9 cellular contexts compared by ENCODE assay signal in the genomic region with DNA sequence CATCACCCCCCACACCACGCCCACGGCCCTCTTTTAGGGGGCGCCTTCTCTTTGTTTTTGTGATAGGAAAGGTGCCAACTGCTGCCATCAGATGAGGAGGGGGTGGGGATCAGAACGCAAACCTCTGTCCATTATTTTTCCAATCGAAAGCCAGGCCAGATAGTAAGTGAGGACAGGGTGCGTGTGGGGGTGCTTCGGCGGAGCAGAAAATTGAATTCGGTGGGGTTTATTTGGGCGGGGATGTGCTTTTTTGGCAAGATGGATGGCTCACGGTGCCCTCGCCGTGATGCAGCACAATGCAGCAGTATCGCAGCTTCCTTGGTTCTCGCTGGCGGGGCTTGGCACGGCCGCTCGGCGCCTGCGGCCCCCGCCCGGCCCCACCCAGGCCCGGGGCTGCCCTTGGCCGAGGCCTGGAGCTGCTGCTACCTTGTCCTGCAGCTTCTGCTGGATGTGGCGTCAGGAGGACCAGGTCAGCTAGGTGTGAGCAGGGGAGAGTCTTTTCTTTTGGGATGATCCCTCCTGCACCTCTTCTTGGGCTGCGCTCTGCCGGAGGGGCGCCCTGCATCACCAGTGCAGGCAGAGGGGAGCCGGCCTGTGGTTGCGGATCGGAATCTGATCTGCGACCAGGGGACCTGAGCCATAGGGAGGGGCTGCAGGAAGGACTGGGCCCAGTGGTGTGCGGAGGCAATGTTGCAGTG. TPM values are rescaled to one million over a fixed set of nuclear protein-coding genes. Genes with fewer than 3 reads are reported as not detected.
DNase-seq lines count a peak whose midpoint lies in the region; ATAC-seq, FAIRE-seq and TF ChIP-seq lines count a peak whose summit lies in the region.
"Had no signal": no experiment of that assay in that cellular context is flagged by ENCODE, and none has a peak within 500 bp of the region (broad histone marks: within the 10 kb centered on the region; RNA-seq: fewer than 3 reads in every experiment).

No MANE protein-coding gene starts in this region.

- H3K27me3 ChIP-seq in CD8-positive, alpha-beta memory T cell (ENCODE audit: insufficient read depth, low read length, poor library complexity, severe bottlenecking) = peaks cover 31% of the 10 kb centered on the region
- H3K27me3 ChIP-seq in SK-N-SH (ENCODE audit: insufficient read depth) (no peaks in the 10 kb centered on the region), mesenchymal stem cell (ENCODE audit: control insufficient read depth in 1 of 2, insufficient read depth in 1 of 2, low read length in 2 of 2) (no peaks in the 10 kb centered on the region)

- peaks cover 45 to 66% of the 10 kb centered on the region in 2 donors for H3K27me3 Mint-ChIP-seq in CD8-positive, alpha-beta memory T cell
- H3K27me3 Mint-ChIP-seq in type B pancreatic cell = peaks cover 35% of the 10 kb centered on the region

- H2BK120ac ChIP-seq in mesenchymal stem cell (ENCODE audit: low read depth, low read length) = no peak overlapping the region

- peak overlapping the region; percentile 19 for H4K91ac ChIP-seq in mesenchymal stem cell (ENCODE audit: low read length)

- H3K9me2 ChIP-seq in SK-N-SH = no peaks in the 10 kb centered on the region

- peaks cover 46% of the 10 kb centered on the region for H4K20me1 ChIP-seq in SK-N-SH (ENCODE audit: insufficient read depth)

- H2AK5ac ChIP-seq in mesenchymal stem cell (ENCODE audit: low read length, severe bottlenecking) = no peak overlapping the region

- TF ChIP-seq CTCF in SK-N-SH (IDR thresholded peaks at IDR 0.05) = no peak
- no peak for TF ChIP-seq CTCF in type B pancreatic cell (conservative IDR thresholded peaks at IDR 0.05)

- no peak for TF ChIP-seq EP300 in SK-N-SH (IDR thresholded peaks at IDR 0.05; ENCODE audit: borderline replicate concordance in 1 of 2, low read depth in 1 of 2, low read length in 1 of 2)

- H3K27ac ChIP-seq in CD8-positive, alpha-beta memory T cell (ENCODE audit: low read depth, low read length) = no peak overlapping the region
- H3K27ac ChIP-seq in SK-N-SH (ENCODE audit: low read depth in 2 of 2, low read length in 1 of 2) (peak overlapping the region; percentile 70 to 88), mesenchymal stem cell (ENCODE audit: low read length, poor library complexity, severe bottlenecking) (peak overlapping the region; percentile 67)

- H2BK5ac ChIP-seq in mesenchymal stem cell (ENCODE audit: low read depth, low read length, poor library complexity, severe bottlenecking) = peak overlapping the region; percentile 84

- WGBS in SK-N-SH (ENCODE audit: low lambda C conversion rate) = 0% methylated on average over 31 of the region's 34 CpGs
- 0% methylated on average over 31 of the region's 34 CpGs for WGBS in mesenchymal stem cell

- H3K79me2 ChIP-seq in SK-N-SH (ENCODE audit: insufficient read depth) = peaks cover 55% of the 10 kb centered on the region

- peak overlapping the region; percentile 1 to 79 for H3K23ac ChIP-seq in mesenchymal stem cell (ENCODE audit: low read length in 2 of 2)

- peaks cover 0 to 6% (median 2%) of the 10 kb centered on the region in 3 donors for H3K36me3 Mint-ChIP-seq in CD8-positive, alpha-beta memory T cell
- H3K36me3 Mint-ChIP-seq in type B pancreatic cell = peaks cover 8% of the 10 kb centered on the region

- H3F3A ChIP-seq in SK-N-SH (replicated peaks; ENCODE audit: insufficient read depth) = peaks cover 5% of the 10 kb centered on the region

- peak; percentile 80 for FAIRE-seq in HTR-8/SVneo (lab: Jason Lieb, UNC)
- FAIRE-seq: K562 had no signal

- CTCF ChIA-PET in CD8-positive, alpha-beta memory T cell (lab: Charles Lee) = no interaction called here
- CTCF ChIA-PET in SK-N-SH (lab: Yijun Ruan, JAX) = interaction anchor here (0.7 to 1.5 kb wide), 15 partner anchors 10 to 351 kb away, joined by 3 to 4 read pairs (median 3); a partner anchor contains a TSS

- H3K36me3 ChIP-seq in CD8-positive, alpha-beta memory T cell (ENCODE audit: insufficient read depth, low read length) = no peaks in the 10 kb centered on the region
- H3K36me3 ChIP-seq in SK-N-SH (replicated peaks in 1 of 2; ENCODE audit: control insufficient read depth in 1 of 2, insufficient read depth in 2 of 2, low read length in 1 of 2) (peaks cover 0 to 6% of the 10 kb centered on the region in 2 experiments), mesenchymal stem cell (ENCODE audit: control insufficient read depth in 1 of 2, insufficient read depth in 2 of 2, low read depth in 1 of 2, low read length in 2 of 2) (no peaks in the 10 kb centered on the region)

- peak in 1 of 5 donors; percentile 12 for DNase-seq in CD8-positive, alpha-beta memory T cell
- DNase-seq in HTR-8/SVneo (ENCODE audit: insufficient read length, low spot score) (peak; percentile 58), SK-N-SH (peak; percentile 72), ecto neural progenitor cell (ENCODE audit: low spot score) (peak; percentile 58), mesenchymal stem cell (peak; percentile 48), type B pancreatic cell (ENCODE audit: extremely low spot score, unreplicated experiment) (peak; percentile 71), CD1c-positive myeloid dendritic cell (ENCODE audit: extremely low spot score) (no peak)

- H2AFZ ChIP-seq in SK-N-SH (ENCODE audit: low read depth) (peak overlapping the region; percentile 91), mesenchymal stem cell (ENCODE audit: low read depth, low read length) (peak overlapping the region; percentile 37)

- H3K4me1 Mint-ChIP-seq in CD8-positive, alpha-beta memory T cell = peaks cover 16 to 27% (median 27%) of the 10 kb centered on the region in 3 donors
- peaks cover 19% of the 10 kb centered on the region for H3K4me1 Mint-ChIP-seq in type B pancreatic cell (ENCODE audit: unreplicated experiment)

- ATAC-seq in GM21447 (IDR thresholded peaks at IDR 0.05; ENCODE audit: unreplicated experiment) = no peak

- H3K79me1 ChIP-seq in mesenchymal stem cell (replicated peaks; ENCODE audit: low read length, poor library complexity, severe bottlenecking) = peaks cover 2% of the 10 kb centered on the region

- H3K14ac ChIP-seq in mesenchymal stem cell (ENCODE audit: low read length in 2 of 2) = peak overlapping the region in 1 of 2 experiments; percentile 98

- peak overlapping the region; percentile 22 to 66 for H3K4ac ChIP-seq in mesenchymal stem cell (ENCODE audit: low read depth in 1 of 2, low read length in 2 of 2)

- H2BK12ac ChIP-seq in mesenchymal stem cell (ENCODE audit: low read length in 2 of 2) = peak overlapping the region; percentile 18 to 83

- H4K8ac ChIP-seq in mesenchymal stem cell (ENCODE audit: low read length) = peak overlapping the region; percentile 7

- H3K18ac ChIP-seq in mesenchymal stem cell (ENCODE audit: low read depth in 1 of 2, low read length in 2 of 2) = peak overlapping the region; percentile 16 to 89

- no peak overlapping the region for H2BK15ac ChIP-seq in mesenchymal stem cell (ENCODE audit: low read depth, poor library complexity, severe bottlenecking)

- TF ChIP-seq RAD21 in SK-N-SH (IDR thresholded peaks at IDR 0.05; ENCODE audit: low read length) = peak; percentile 16; the same call in 1 of the 2 replicates

- H3K9me3 ChIP-seq in CD8-positive, alpha-beta memory T cell (ENCODE audit: low read length) = no peaks in the 10 kb centered on the region
- no peaks in the 10 kb centered on the region for H3K9me3 ChIP-seq in SK-N-SH
- H3K9me3 ChIP-seq in mesenchymal stem cell (ENCODE audit: control insufficient read depth, low read length) = no peaks in the 10 kb centered on the region

- POLR2A ChIA-PET in CD8-positive, alpha-beta memory T cell (lab: Charles Lee) = no interaction called here
- POLR2A ChIA-PET in SK-N-SH (lab: Yijun Ruan, JAX) = interaction anchor here (0.5 to 1.4 kb wide), 7 partner anchors 44 to 350 kb away, joined by 3 to 6 read pairs (median 3); no protein-coding TSS in a partner anchor

- peaks cover 7% of the 10 kb centered on the region for H3K4me1 ChIP-seq in CD8-positive, alpha-beta memory T cell (ENCODE audit: insufficient read depth, low read length)
- H3K4me1 ChIP-seq in SK-N-SH (ENCODE audit: control insufficient read depth in 1 of 2, insufficient read depth in 2 of 2, low read depth in 1 of 2, low read length in 1 of 2) (peaks cover 15 to 18% of the 10 kb centered on the region in 2 experiments; a peak in 2 of 4 replicates), mesenchymal stem cell (ENCODE audit: control insufficient read depth, insufficient read depth, low read depth, low read length) (peaks cover 5% of the 10 kb centered on the region)

- H3K4me3 ChIP-seq in CD8-positive, alpha-beta memory T cell (ENCODE audit: low read length) = peak overlapping the region; percentile 27
- H3K4me3 ChIP-seq in SK-N-SH (ENCODE audit: low read depth in 2 of 2, low read length in 1 of 2) = peak overlapping the region; percentile 86 to 88
- H3K4me3 ChIP-seq in mesenchymal stem cell (ENCODE audit: insufficient read depth in 1 of 2, low read depth in 1 of 2, low read length in 2 of 2) = peak overlapping the region; percentile 95 to 97

- H3K9ac ChIP-seq in SK-N-SH (peak overlapping the region; percentile 80), mesenchymal stem cell (ENCODE audit: low read length) (peak overlapping the region; percentile 87)

- H3K9me3 Mint-ChIP-seq in CD8-positive, alpha-beta memory T cell = no peaks in the 10 kb centered on the region
- peaks cover 4% of the 10 kb centered on the region for H3K9me3 Mint-ChIP-seq in type B pancreatic cell

- peak overlapping the region in 3 of 8 donors; percentile 4 to 81 (median 23) for H3K27ac Mint-ChIP-seq in CD8-positive, alpha-beta memory T cell
- peak overlapping the region; percentile 58 for H3K27ac Mint-ChIP-seq in type B pancreatic cell

- H3K4me3 Mint-ChIP-seq in CD8-positive, alpha-beta memory T cell = peak overlapping the region; percentile 66 to 93 (median 89)
- peak overlapping the region; percentile 98 for H3K4me3 Mint-ChIP-seq in type B pancreatic cell

- H3K4me2 ChIP-seq in SK-N-SH (peak overlapping the region; percentile 97), mesenchymal stem cell (ENCODE audit: low read length, poor library complexity, severe bottlenecking) (peak overlapping the region; percentile 97)

TF ChIP-seq in SK-N-SH, 30 proteins besides CTCF, POLR2A, EP300 and RAD21 (continues in another document):
- TF ChIP-seq FOSL2 (IDR thresholded peaks at IDR 0.05; ENCODE audit: borderline replicate concordance, low read depth) (no peak), TEAD4 (IDR thresholded peaks at IDR 0.05; ENCODE audit: borderline replicate concordance, insufficient read depth) (no peak), TAF1 (IDR thresholded peaks at IDR 0.05; ENCODE audit: borderline replicate concordance, low read depth, low read length) (0 out of 2 replicates have a peak, but pooled peaks have one; percentile 34), FOXJ3 (CRISPR knock-in tag; IDR thresholded peaks at IDR 0.05) (0 out of 2 replicates have a peak, but pooled peaks have one; percentile 44), GATA2 (CRISPR knock-in tag; IDR thresholded peaks at IDR 0.05) (no peak; the same call in 1 of the 2 replicates)

RNA-seq across cellular contexts. Expression of gene SPTBN1, which starts 1.3 kb away (rescaled TPM):
- total RNA-seq in CD8-positive, alpha-beta memory T cell = 10 to 100 TPM; 38.4 to 38.5 TPM
- polyA plus RNA-seq in CD8-positive, alpha-beta memory T cell = 49.2 TPM
- 27.1 and 29.1 TPM in 2 replicates for polyA plus RNA-seq in SK-N-SH (2012; rRNA removed)
- 15.4 and 18.8 TPM in 2 replicates for polyA plus RNA-seq in SK-N-SH (2012; cell fraction: cytosol; rRNA removed)
- polyA plus RNA-seq in SK-N-SH (2012; cell fraction: nucleus; rRNA removed) = 92.5 and 114 TPM in 2 replicates
- polyA plus RNA-seq in mesenchymal stem cell (2013, experiment 1 of 2) = 97.4 TPM
- polyA plus RNA-seq in mesenchymal stem cell (2013, experiment 2 of 2) = 89.2 TPM
- 193 and 214 TPM in 2 replicates for total RNA-seq in type B pancreatic cell (ENCODE audit: low replicate concordance)

Comparison
In these comparisons a context has a peak if more than half of its experiments do, and no peak if none do; other contexts are left out.
1. H3K4me3 ChIP-seq: peak in every context shown above with its lines; median percentile 96 in mesenchymal stem cell; 87 in SK-N-SH; 27 in CD8-positive, alpha-beta memory T cell.